Comparison of ENCODE assay signal across 18 cellular contexts in genomic region chr5:170149206-170149515, GRCh38. TPM values are rescaled to one million over a fixed set of nuclear protein-coding genes. Genes with fewer than 3 reads are reported as not detected.
DNase-seq lines count a peak whose midpoint lies in the region; ATAC-seq and TF ChIP-seq lines count a peak whose summit lies in the region.
"Had no signal": no experiment of that assay in that cellular context is flagged by ENCODE, and none has a peak within 500 bp of the region (broad histone marks: within the 10 kb centered on the region; RNA-seq: fewer than 3 reads in every experiment).

No MANE protein-coding gene starts in this region.

- no peak overlapping the region for H3K27ac Mint-ChIP-seq in MCF 10A (ENCODE audit: low read depth, unreplicated experiment)
- H3K27ac Mint-ChIP-seq: CD4-positive, CD25-positive, alpha-beta regulatory T cell; HFFc6 had no signal

- no peaks in the 10 kb centered on the region for H3K9me3 Mint-ChIP-seq in MCF 10A (ENCODE audit: unreplicated experiment)
- H3K9me3 Mint-ChIP-seq: HFFc6 had no signal

- H3K36me3 ChIP-seq in breast epithelium: no peaks in the 10 kb centered on the region
- H3K36me3 ChIP-seq in Panc1 (ENCODE audit: control insufficient read depth, insufficient read depth, low read length): no peaks in the 10 kb centered on the region
- H3K36me3 ChIP-seq: BLaER1 treated with 17β-estradiol and CSF1 and Interleukin-3, amounts not matched to agents 10 nM and 100 nM had no signal

- TF ChIP-seq CTCF in breast epithelium (IDR thresholded peaks at IDR 0.05) (no peak), MCF 10A (IDR thresholded peaks at IDR 0.05; ENCODE audit: unreplicated experiment) (no peak), Panc1 (IDR thresholded peaks at IDR 0.05) (no peak)

- no peaks in the 10 kb centered on the region for H3K27me3 Mint-ChIP-seq in MCF 10A (ENCODE audit: insufficient read depth, unreplicated experiment)

- peak overlapping the region; percentile 76 to 81 for H3K27ac ChIP-seq in breast epithelium
- peak overlapping the region; percentile 97 for H3K27ac ChIP-seq in Panc1 (ENCODE audit: low read length)
- H3K27ac ChIP-seq: BLaER1 treated with 17β-estradiol and CSF1 and Interleukin-3, amounts not matched to agents 10 nM and 100 nM had no signal

- H3K36me3 Mint-ChIP-seq in MCF 10A (ENCODE audit: insufficient read depth, unreplicated experiment): no peaks in the 10 kb centered on the region
- H3K36me3 Mint-ChIP-seq: CD4-positive, CD25-positive, alpha-beta regulatory T cell had no signal

- H3K4me3 ChIP-seq in breast epithelium (no peak overlapping the region), Panc1 (ENCODE audit: low read depth in 2 of 2, low read length in 2 of 2) (no peak overlapping the region)
- H3K4me3 ChIP-seq: BLaER1 treated with 17β-estradiol and CSF1 and Interleukin-3, amounts not matched to agents 10 nM and 100 nM; K562 had no signal

- peaks cover 6% of the 10 kb centered on the region for H3K4me1 Mint-ChIP-seq in MCF 10A (ENCODE audit: insufficient read depth, unreplicated experiment)
- H3K4me1 Mint-ChIP-seq: CD4-positive, CD25-positive, alpha-beta regulatory T cell had no signal

- BruUV-seq in MCF 10A (replicated peaks; lab: Mats Ljungman, UMichigan) (no TSS peak), Panc1 (replicated peaks; lab: Mats Ljungman, UMichigan) (no TSS peak)

- H3K9me3 ChIP-seq in breast epithelium: no peaks in the 10 kb centered on the region
- no peaks in the 10 kb centered on the region for H3K9me3 ChIP-seq in Panc1 (ENCODE audit: control insufficient read depth, insufficient read depth, low read depth, low read length)
- H3K9me3 ChIP-seq: BLaER1 treated with 17β-estradiol and CSF1 and Interleukin-3, amounts not matched to agents 10 nM and 100 nM had no signal

- POLR2A ChIA-PET in MCF 10A (lab: Yijun Ruan, JAX): no interaction called here
- POLR2A ChIA-PET in Panc1 (lab: Charles Lee): no interaction called here

- H3K4me3 Mint-ChIP-seq in MCF 10A (ENCODE audit: unreplicated experiment): no peak overlapping the region
- H3K4me3 Mint-ChIP-seq: CD4-positive, CD25-positive, alpha-beta regulatory T cell; HFFc6 had no signal

- CTCF ChIA-PET in MCF 10A (lab: Yijun Ruan, JAX) (interaction anchor here (0.7 kb wide), 1 partner anchor 65 kb away, joined by 3 read pairs; no protein-coding TSS in a partner anchor), Panc1 (lab: Charles Lee) (no interaction called here)

- intact Hi-C loops in breast epithelium (cut with DNase I; ENCODE audit: low total_unique reads) (no loop called here), MCF 10A (cut with micrococcal nuclease) (no loop called here), Panc1 (cut with micrococcal nuclease; ENCODE audit: unreplicated experiment) (no loop called here)

- in situ Hi-C loops in Panc1 (cut with HindIII; ENCODE audit: low pct_unique_long_range_greater_than_20kb, low sequenced_read_pairs): no loop called here

- ATAC-seq in Panc1 (no peak), HG03457 (IDR thresholded peaks at IDR 0.05; ENCODE audit: unreplicated experiment) (no peak), GM19463 (IDR thresholded peaks at IDR 0.05; ENCODE audit: unreplicated experiment) (no peak)
- ATAC-seq: K562 had no signal

- TF ChIP-seq POLR2A in breast epithelium (IDR thresholded peaks at IDR 0.05): no peak

- peak in 1 of 2 donors; percentile 66 for DNase-seq in breast epithelium (ENCODE audit: low spot score in 2 of 2)
- no peak for DNase-seq in MCF 10A (ENCODE audit: unreplicated experiment)
- DNase-seq in Panc1 (ENCODE audit: low read depth, low spot score): no peak
- peak; percentile 73 for DNase-seq in mesenteric fat pad (ENCODE audit: low spot score)
- DNase-seq in NCI-H1105 (lab: John Stamatoyannopoulos, UW): no peak
- DNase-seq: ACHN; Calu3; CD4-positive, CD25-positive, alpha-beta regulatory T cell; DMS 273 treated with DMSO at 0.1 percent for 48 hours; HCEC 1CT; HFFc6 had no signal

- H3K4me1 ChIP-seq in breast epithelium (peaks cover 0 to 2% of the 10 kb centered on the region in 2 donors), Panc1 (ENCODE audit: control insufficient read depth, insufficient read depth, low read length) (peaks cover 29% of the 10 kb centered on the region)
- H3K4me1 ChIP-seq: BLaER1 treated with 17β-estradiol and CSF1 and Interleukin-3, amounts not matched to agents 10 nM and 100 nM had no signal

- H3K27me3 ChIP-seq in breast epithelium (no peaks in the 10 kb centered on the region), Panc1 (ENCODE audit: control insufficient read depth, insufficient read depth, low read length) (no peaks in the 10 kb centered on the region)
- H3K27me3 ChIP-seq: BLaER1 treated with 17β-estradiol and CSF1 and Interleukin-3, amounts not matched to agents 10 nM and 100 nM had no signal

RNA-seq across cellular contexts. Expression of gene FOXI1, which starts 43.5 kb away (rescaled TPM):
- 1 to 10 TPM in 2 of 3 donors, not detected in 1; 1.3 to 7.9 TPM for total RNA-seq in breast epithelium
- total RNA-seq in MCF 10A (2022): not detected in 2 replicates
- 0.44 TPM for total RNA-seq in Panc1 (2021; ENCODE audit: unreplicated experiment)
- 0.47 TPM for polyA plus RNA-seq in Panc1 (2012; ENCODE audit: insufficient read length)
- total RNA-seq in mesenteric fat pad: not detected
- total RNA-seq: A172; Calu3; CD4-positive, CD25-positive, alpha-beta regulatory T cell; Daoy; H4; HFFc6; K562 had no signal
- polyA plus RNA-seq: CD4-positive, CD25-positive, alpha-beta regulatory T cell; K562 had no signal
